In genomic region chr9:134972140-134972539, GRCh38 we compare ENCODE assay signal across 25 cellular contexts. TPM values are rescaled to one million over a fixed set of nuclear protein-coding genes. Genes with fewer than 3 reads are reported as not detected.
"Had no signal": no experiment of that assay in that cellular context is flagged by ENCODE, and none has a peak within 500 bp of the region (broad histone marks: within the 10 kb centered on the region; RNA-seq: fewer than 3 reads in every experiment).

No MANE protein-coding gene starts in this region.

- DNase-seq: activated B cell treated with CpG ODN at 0.5 μM for 24 hours; activated CD4-positive, alpha-beta T cell treated with anti-CD3 and anti-CD28 coated beads for 36 hours; activated CD4-positive, alpha-beta T cell treated with anti-CD3 and anti-CD28 coated beads, Interleukin-2, amount 50 U/mL, for 4 hours; activated CD8-positive, alpha-beta memory T cell treated with anti-CD3 and anti-CD28 coated beads for 24 hours; activated CD8-positive, alpha-beta memory T cell treated with anti-CD3 and anti-CD28 coated beads, Interleukin-2, amount 50 U/mL, for 4 hours; activated naive CD4-positive, alpha-beta T cell treated with Interleukin-2 at 50 U/mL for 16 hours; activated T-cell treated with anti-CD3 and anti-CD28 coated beads, Interleukin-2, amount 50 U/mL, for 24 hours; amygdala; cerebellar nuclear complex; cortex of kidney; left colon; mammary epithelial cell; midbrain; nephron progenitor cell; nucleus accumbens; stimulated activated CD4-positive, alpha-beta T cell treated with anti-CD3 and anti-CD28 coated beads, Interleukin-2, amount 100 ng/mL, for 48 hours; stimulated activated naive CD4-positive, alpha-beta T cell treated with Interleukin-2 at 50 U/mL for 16 hours; T1000; thyroid gland had no signal

- ATAC-seq: activated CD4-positive, alpha-beta T cell treated with anti-CD3 and anti-CD28 coated beads for 36 hours; activated T-helper 17 cell treated with anti-CD3 and anti-CD28 coated beads, Interleukin-2, amount 50 U/mL, for 72 hours; heart left ventricle; left colon had no signal

- H3K9me3 ChIP-seq: heart left ventricle, right lobe of liver, thyroid gland had no signal

- H3K4me1 ChIP-seq: right lobe of liver, thyroid gland had no signal

- H3K4me3 ChIP-seq: heart left ventricle, right lobe of liver, smooth muscle cell, thyroid gland had no signal

- H3K27me3 ChIP-seq: right lobe of liver, thyroid gland had no signal

- H3K36me3 ChIP-seq: heart left ventricle, right lobe of liver, thyroid gland had no signal

- H3K27ac ChIP-seq: epithelial cell of prostate, heart left ventricle, right lobe of liver, thyroid gland had no signal

RNA-seq across cellular contexts. Expression of gene FCN1, which starts 54.4 kb away (rescaled TPM):
- total RNA-seq: activated CD4-positive, alpha-beta T cell treated with anti-CD3 and anti-CD28 coated beads for 36 hours; activated T-helper 17 cell treated with anti-CD3 and anti-CD28 coated beads, Interleukin-2, amount 50 U/mL, for 72 hours; bronchial epithelial cell; mammary epithelial cell; smooth muscle cell had no signal
